ENCODE assay signal across 9 cellular contexts in genomic region chr13:40220299-40220935, GRCh38.
DNase-seq lines count a peak whose midpoint lies in the region; ATAC-seq and TF ChIP-seq lines count a peak whose summit lies in the region.
"Had no signal": no experiment of that assay in that cellular context is flagged by ENCODE, and none has a peak within 500 bp of the region (broad histone marks: within the 10 kb centered on the region; RNA-seq: fewer than 3 reads in every experiment).

No MANE protein-coding gene starts in this region.

- CTCF ChIA-PET in naive thymus-derived CD4-positive, alpha-beta T cell (lab: Charles Lee) = interaction anchor here (1.5 kb wide), 2 partner anchors 13 to 31 kb away, joined by 3 to 5 read pairs; no protein-coding TSS in a partner anchor

- no peaks in the 10 kb centered on the region for H3K9me3 ChIP-seq in ascending aorta
- H3K9me3 ChIP-seq in naive thymus-derived CD4-positive, alpha-beta T cell (ENCODE audit: control insufficient read depth in 2 of 3, low read length in 3 of 3) = no peaks in the 10 kb centered on the region
- no peaks in the 10 kb centered on the region for H3K9me3 ChIP-seq in uterus

- H3K36me3 ChIP-seq in ascending aorta = no peaks in the 10 kb centered on the region
- H3K36me3 ChIP-seq in naive thymus-derived CD4-positive, alpha-beta T cell (ENCODE audit: control insufficient read depth in 2 of 3, insufficient read depth in 3 of 3, low read length in 3 of 3) = no peaks in the 10 kb centered on the region
- H3K36me3 ChIP-seq in uterus = no peaks in the 10 kb centered on the region

- H3K27me3 ChIP-seq in ascending aorta (no peaks in the 10 kb centered on the region), uterus (no peaks in the 10 kb centered on the region)
- no peaks in the 10 kb centered on the region for H3K27me3 ChIP-seq in naive thymus-derived CD4-positive, alpha-beta T cell (ENCODE audit: control insufficient read depth in 2 of 2, insufficient read depth in 2 of 2, low read length in 2 of 2)

- peaks cover 0 to 18% (median 0%) of the 10 kb centered on the region in 5 donors for H3K36me3 Mint-ChIP-seq in naive thymus-derived CD4-positive, alpha-beta T cell
- H3K36me3 Mint-ChIP-seq in progenitor cell of endocrine pancreas (ENCODE audit: insufficient read depth) = no peaks in the 10 kb centered on the region

- H3K4me3 ChIP-seq in ascending aorta (no peak overlapping the region), uterus (no peak overlapping the region)
- H3K4me3 ChIP-seq in naive thymus-derived CD4-positive, alpha-beta T cell (ENCODE audit: low read length) = no peak overlapping the region

- intact Hi-C loops in ascending aorta (cut with DNase I) (no loop called here), uterus (cut with DNase I; ENCODE audit: low total_unique reads) (no loop called here)
- intact Hi-C loops in naive thymus-derived CD4-positive, alpha-beta T cell (cut with micrococcal nuclease) = no loop called here

- peaks cover 2 to 11% of the 10 kb centered on the region in 2 donors for H3K4me1 ChIP-seq in ascending aorta
- peaks cover 34 to 37% of the 10 kb centered on the region in 2 donors for H3K4me1 ChIP-seq in naive thymus-derived CD4-positive, alpha-beta T cell (ENCODE audit: control insufficient read depth in 2 of 2, insufficient read depth in 2 of 2, low read length in 2 of 2)
- H3K4me1 ChIP-seq in uterus = peaks cover 0 to 4% of the 10 kb centered on the region in 2 donors

- H3K27ac ChIP-seq in ascending aorta (peak overlapping the region; percentile 39 to 58), uterus (peak overlapping the region; percentile 79 to 80)
- no peak overlapping the region for H3K27ac ChIP-seq in naive thymus-derived CD4-positive, alpha-beta T cell (ENCODE audit: low read depth, low read length)

- no peak for ATAC-seq in naive thymus-derived CD4-positive, alpha-beta T cell
- ATAC-seq in GM21723 (IDR thresholded peaks at IDR 0.05; ENCODE audit: unreplicated experiment) = no peak

- peak; percentile 56 for DNase-seq in stimulated activated CD4-positive, alpha-beta T cell treated with anti-CD3 and anti-CD28 coated beads, Interleukin-15, amount 100 ng/mL, for 24 hours
- DNase-seq in stimulated activated CD4-positive, alpha-beta T cell treated with anti-CD3 and anti-CD28 coated beads, Interleukin-4, amount 100 ng/mL, for 1 hour = no peak
- DNase-seq in ascending aorta (ENCODE audit: low spot score in 2 of 2) (no peak), uterus (peak in 1 of 2 donors; percentile 55), progenitor cell of endocrine pancreas (ENCODE audit: low spot score, unreplicated experiment) (no peak), iPS-NIHi11 (ENCODE audit: low spot score) (no peak)
- no peak for DNase-seq in naive thymus-derived CD4-positive, alpha-beta T cell
- DNase-seq: NCI-H1417 had no signal

- TF ChIP-seq POLR2A in uterus (IDR thresholded peaks at IDR 0.05) = no peak

- H3K27ac Mint-ChIP-seq in naive thymus-derived CD4-positive, alpha-beta T cell = peak overlapping the region in 8 of 9 donors; percentile 11 to 96 (median 89)
- H3K27ac Mint-ChIP-seq in progenitor cell of endocrine pancreas = no peak overlapping the region

- H3K27me3 Mint-ChIP-seq in naive thymus-derived CD4-positive, alpha-beta T cell = no peaks in the 10 kb centered on the region
- peaks cover 8% of the 10 kb centered on the region for H3K27me3 Mint-ChIP-seq in progenitor cell of endocrine pancreas

- POLR2A ChIA-PET in naive thymus-derived CD4-positive, alpha-beta T cell (lab: Charles Lee) = interaction anchor here (0.5 to 3.5 kb wide), 4 partner anchors 14 to 33 kb away, joined by 3 to 27 read pairs (median 3); no protein-coding TSS in a partner anchor

- peaks cover 31 to 82% (median 61%) of the 10 kb centered on the region in 7 donors for H3K4me1 Mint-ChIP-seq in naive thymus-derived CD4-positive, alpha-beta T cell
- H3K4me1 Mint-ChIP-seq in progenitor cell of endocrine pancreas (ENCODE audit: low read depth) = peaks cover 7% of the 10 kb centered on the region

- no peak for TF ChIP-seq CTCF in ascending aorta (IDR thresholded peaks at IDR 0.05)
- TF ChIP-seq CTCF in uterus (IDR thresholded peaks at IDR 0.05) = no peak
- no peak for TF ChIP-seq CTCF in progenitor cell of endocrine pancreas (IDR thresholded peaks at IDR 0.05; ENCODE audit: unreplicated experiment)

- H3K9me3 Mint-ChIP-seq in naive thymus-derived CD4-positive, alpha-beta T cell = peaks cover 0 to 10% (median 0%) of the 10 kb centered on the region in 11 donors
- no peaks in the 10 kb centered on the region for H3K9me3 Mint-ChIP-seq in progenitor cell of endocrine pancreas (ENCODE audit: low read depth)

- H3K4me3 Mint-ChIP-seq in naive thymus-derived CD4-positive, alpha-beta T cell = peak overlapping the region in 2 of 10 donors; percentile 1 to 49
- H3K4me3 Mint-ChIP-seq in progenitor cell of endocrine pancreas (ENCODE audit: low read depth) = no peak overlapping the region
